ENCODE assay signal across 8 cellular contexts in the genomic region with DNA sequence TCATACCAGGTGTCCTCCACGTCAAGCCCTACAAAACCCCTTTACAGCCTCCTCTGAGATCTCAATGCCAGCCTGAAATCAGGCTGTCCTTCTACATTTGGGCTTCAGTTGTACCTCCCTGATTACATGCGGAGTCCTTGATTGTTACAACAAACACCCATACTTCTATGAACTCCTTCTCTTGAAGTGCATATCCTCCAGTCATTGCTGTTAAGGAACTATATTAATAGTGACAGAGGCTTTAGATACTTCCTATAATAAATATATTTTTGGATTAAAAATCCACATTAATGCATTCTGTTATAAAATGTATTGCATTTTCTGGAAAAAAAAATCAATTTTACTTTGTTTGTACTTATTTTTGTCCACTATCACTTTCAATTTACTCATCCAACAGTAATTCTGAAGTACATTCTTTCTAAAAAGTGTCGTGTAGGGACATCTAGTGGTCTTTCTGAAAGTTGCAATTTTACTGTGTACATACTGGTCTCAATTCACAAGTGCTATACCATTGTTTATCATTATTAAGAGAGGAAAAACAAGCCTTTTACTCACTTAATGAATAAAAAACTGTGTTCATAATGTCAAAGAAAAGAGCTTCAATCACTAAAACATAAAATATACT.
A peak's percentile ranks its signal among the peaks of the same experiment; 100 is the strongest.
DNase-seq lines count a peak whose midpoint lies in the region; ATAC-seq, FAIRE-seq and TF ChIP-seq lines count a peak whose summit lies in the region.

No MANE protein-coding gene starts in this region.

- no peaks in the 10 kb centered on the region for H3K9me3 ChIP-seq in prostate gland

- peak; percentile 43 for DNase-seq in AG08395 (ENCODE audit: low spot score)
- DNase-seq in GM12892 (ENCODE audit: insufficient read length): no peak
- DNase-seq in MV-4-11 (lab: John Stamatoyannopoulos, UW): peak; percentile 10
- DNase-seq in SK-N-DZ (ENCODE audit: low spot score): peak; percentile 62
- DNase-seq in fibroblast of the conjunctiva (ENCODE audit: low read depth): peak; percentile 55
- no peak for DNase-seq in prostate gland (ENCODE audit: low spot score)
- no peak for DNase-seq in cortex of kidney (lab: John Stamatoyannopoulos, UW)

- H3K27me3 ChIP-seq in prostate gland (replicated peaks; ENCODE audit: insufficient read depth): no peaks in the 10 kb centered on the region

- H3K36me3 ChIP-seq in prostate gland: no peaks in the 10 kb centered on the region

- peak; percentile 97 for ATAC-seq in HG02678 (IDR thresholded peaks at IDR 0.05; ENCODE audit: unreplicated experiment)

- TF ChIP-seq POLR2A in GM12892 (IDR thresholded peaks at IDR 0.05; ENCODE audit: low read depth, low read length): no peak
- TF ChIP-seq POLR2A in prostate gland (IDR thresholded peaks at IDR 0.05): no peak

- FAIRE-seq in GM12892 (lab: Jason Lieb, UNC): peak; percentile 44

- WGBS in prostate gland: 48% methylated on average over 3 of the region's 3 CpGs

- H3K27ac ChIP-seq in prostate gland: no peak overlapping the region

- no peak overlapping the region for H3K4me3 ChIP-seq in prostate gland

- TF ChIP-seq CTCF in prostate gland (IDR thresholded peaks at IDR 0.05): peak in 3 of 4 experiments; percentile 46 to 65 (median 61)

- intact Hi-C loops in prostate gland (cut with DNase I): no loop called here

- no peaks in the 10 kb centered on the region for H3K4me1 ChIP-seq in prostate gland (replicated peaks)

Comparison
In these comparisons a context has a peak if more than half of its experiments do, and no peak if none do; other contexts are left out.
1. DNase-seq: peak in AG08395 (single experiment), MV-4-11 (single experiment), SK-N-DZ (single experiment) and fibroblast of the conjunctiva (single experiment); none in GM12892 (single experiment), prostate gland (single experiment) and cortex of kidney (single experiment).